9 cellular contexts compared by ENCODE assay signal in genomic region chr16:82660078-82660645, GRCh38. TPM values are rescaled to one million over a fixed set of nuclear protein-coding genes. Genes with fewer than 3 reads are reported as not detected.
DNase-seq lines count a peak whose midpoint lies in the region; ATAC-seq and TF ChIP-seq lines count a peak whose summit lies in the region.
"Had no signal": no experiment of that assay in that cellular context is flagged by ENCODE, and none has a peak within 500 bp of the region (broad histone marks: within the 10 kb centered on the region; RNA-seq: fewer than 3 reads in every experiment).

No MANE protein-coding gene starts in this region.

- no peak overlapping the region for H2BK15ac ChIP-seq in mesendoderm (replicated peaks; ENCODE audit: low read depth)

- H3K4me3 ChIP-seq in CD4-positive, CD25-positive, alpha-beta regulatory T cell (ENCODE audit: low read depth, low read length): peak overlapping the region; percentile 19
- H3K4me3 ChIP-seq in OCI-LY3 (ENCODE audit: low read length) (no peak overlapping the region), mesendoderm (ENCODE audit: low read length) (no peak overlapping the region)
- H3K4me3 ChIP-seq: gastroesophageal sphincter had no signal

- H3K79me2 ChIP-seq in OCI-LY3 (ENCODE audit: low read length): no peaks in the 10 kb centered on the region
- H3K79me2 ChIP-seq in mesendoderm (ENCODE audit: control insufficient read depth, insufficient read depth, low read length): no peaks in the 10 kb centered on the region

- H3K79me1 ChIP-seq in mesendoderm (ENCODE audit: low read length): no peaks in the 10 kb centered on the region

- H4K20me1 ChIP-seq in OCI-LY3 (ENCODE audit: insufficient read depth, low read length): no peaks in the 10 kb centered on the region

- peak overlapping the region in 2 of 3 donors; percentile 22 to 43 for H3K27ac Mint-ChIP-seq in CD4-positive, CD25-positive, alpha-beta regulatory T cell
- H3K27ac Mint-ChIP-seq in activated naive CD8-positive, alpha-beta T cell treated with anti-CD3 and anti-CD28 coated beads for 36 hours: no peak overlapping the region

- no peak overlapping the region for H2BK120ac ChIP-seq in mesendoderm (ENCODE audit: low read depth, low read length)

- H3K27me3 Mint-ChIP-seq in CD4-positive, CD25-positive, alpha-beta regulatory T cell: peaks cover 9% of the 10 kb centered on the region
- H3K27me3 Mint-ChIP-seq in activated naive CD8-positive, alpha-beta T cell treated with anti-CD3 and anti-CD28 coated beads for 36 hours: no peaks in the 10 kb centered on the region

- peak overlapping the region; percentile 25; the same call in 1 of the 2 replicates for H3K4me2 ChIP-seq in OCI-LY3 (ENCODE audit: low read length)
- no peak overlapping the region for H3K4me2 ChIP-seq in mesendoderm (ENCODE audit: low read length)

- no peak overlapping the region for H3K4ac ChIP-seq in mesendoderm (ENCODE audit: low read depth, low read length)

- no peak overlapping the region for H2AFZ ChIP-seq in OCI-LY3 (ENCODE audit: low read depth, low read length)

- no peak for ATAC-seq in CD4-positive, CD25-positive, alpha-beta regulatory T cell (ENCODE audit: low read depth in 2 of 2)
- no peak for ATAC-seq in left lobe of liver
- ATAC-seq in HG03520 (IDR thresholded peaks at IDR 0.05; ENCODE audit: unreplicated experiment): no peak
- ATAC-seq: gastroesophageal sphincter had no signal

- peak overlapping the region in 2 of 4 donors; percentile 51 to 72 for H3K4me3 Mint-ChIP-seq in CD4-positive, CD25-positive, alpha-beta regulatory T cell
- H3K4me3 Mint-ChIP-seq in activated naive CD8-positive, alpha-beta T cell treated with anti-CD3 and anti-CD28 coated beads for 36 hours: peak overlapping the region; percentile 1

- peaks cover 2% of the 10 kb centered on the region for H3K27me3 ChIP-seq in CD4-positive, CD25-positive, alpha-beta regulatory T cell (ENCODE audit: control insufficient read depth, insufficient read depth, low read length)
- peaks cover 24% of the 10 kb centered on the region for H3K27me3 ChIP-seq in OCI-LY3 (ENCODE audit: low read depth, low read length)
- no peaks in the 10 kb centered on the region for H3K27me3 ChIP-seq in mesendoderm (ENCODE audit: insufficient read depth, low read length, poor library complexity)

- H3K9me3 ChIP-seq in CD4-positive, CD25-positive, alpha-beta regulatory T cell (ENCODE audit: control insufficient read depth in 2 of 2, low read length in 2 of 2): no peaks in the 10 kb centered on the region
- H3K9me3 ChIP-seq in OCI-LY3 (ENCODE audit: insufficient read depth, low read length): no peaks in the 10 kb centered on the region

- no peak overlapping the region for H3K56ac ChIP-seq in mesendoderm (ENCODE audit: low read length)

- no peak for TF ChIP-seq CTCF in OCI-LY3 (IDR thresholded peaks at IDR 0.05; ENCODE audit: low read depth, low read length)

- H3K36me3 ChIP-seq in CD4-positive, CD25-positive, alpha-beta regulatory T cell (ENCODE audit: control insufficient read depth, insufficient read depth, low read length): no peaks in the 10 kb centered on the region
- H3K36me3 ChIP-seq in OCI-LY3 (replicated peaks; ENCODE audit: low read depth, low read length) (no peaks in the 10 kb centered on the region), mesendoderm (ENCODE audit: control insufficient read depth, insufficient read depth, low read length) (no peaks in the 10 kb centered on the region)
- H3K36me3 ChIP-seq: gastroesophageal sphincter had no signal

- no peak overlapping the region for H4K5ac ChIP-seq in mesendoderm (ENCODE audit: low read length)

- H3K36me3 Mint-ChIP-seq in CD4-positive, CD25-positive, alpha-beta regulatory T cell: no peaks in the 10 kb centered on the region
- no peaks in the 10 kb centered on the region for H3K36me3 Mint-ChIP-seq in activated naive CD8-positive, alpha-beta T cell treated with anti-CD3 and anti-CD28 coated beads for 36 hours

- no peak overlapping the region for H2AK5ac ChIP-seq in mesendoderm (ENCODE audit: low read length)

- H3K4me1 ChIP-seq in CD4-positive, CD25-positive, alpha-beta regulatory T cell (ENCODE audit: control insufficient read depth, insufficient read depth, low read length, poor library complexity, severe bottlenecking): peaks cover 37% of the 10 kb centered on the region
- peaks cover 21% of the 10 kb centered on the region for H3K4me1 ChIP-seq in OCI-LY3 (ENCODE audit: low read length)
- peaks cover 5% of the 10 kb centered on the region for H3K4me1 ChIP-seq in mesendoderm (ENCODE audit: control insufficient read depth, low read depth, low read length)
- H3K4me1 ChIP-seq: gastroesophageal sphincter had no signal

- H2BK5ac ChIP-seq in mesendoderm (ENCODE audit: low read length): no peak overlapping the region

- H3K18ac ChIP-seq in mesendoderm (ENCODE audit: low read length): peak overlapping the region; percentile 20

- no CpG with 5 or more reads among the region's 8 CpGs for WGBS in mesendoderm (ENCODE audit: extremely low coverage, insufficient coverage, low lambda C conversion rate)

- no peak overlapping the region for H3K23ac ChIP-seq in mesendoderm (ENCODE audit: low read length)

- peaks cover 4 to 50% (median 38%) of the 10 kb centered on the region in 4 donors for H3K4me1 Mint-ChIP-seq in CD4-positive, CD25-positive, alpha-beta regulatory T cell
- H3K4me1 Mint-ChIP-seq in activated naive CD8-positive, alpha-beta T cell treated with anti-CD3 and anti-CD28 coated beads for 36 hours: peaks cover 14% of the 10 kb centered on the region

- H3K9me3 Mint-ChIP-seq in CD4-positive, CD25-positive, alpha-beta regulatory T cell: peaks cover 0 to 1% (median 0%) of the 10 kb centered on the region in 7 donors
- no peaks in the 10 kb centered on the region for H3K9me3 Mint-ChIP-seq in activated naive CD8-positive, alpha-beta T cell treated with anti-CD3 and anti-CD28 coated beads for 36 hours

- no peak overlapping the region for H3K9ac ChIP-seq in OCI-LY3 (ENCODE audit: low read length)
- H3K9ac ChIP-seq in mesendoderm (ENCODE audit: low read length): no peak overlapping the region

- H4K8ac ChIP-seq in mesendoderm (ENCODE audit: low read depth, low read length): no peak overlapping the region

- no peak for DNase-seq in CD4-positive, CD25-positive, alpha-beta regulatory T cell
- DNase-seq in activated naive CD8-positive, alpha-beta T cell treated with anti-CD3 and anti-CD28 coated beads for 36 hours: peak; percentile 22
- DNase-seq in mesendoderm (no peak), left lobe of liver (ENCODE audit: low spot score) (no peak), NCI-H146 treated with DMSO at 0.1 percent for 48 hours (lab: John Stamatoyannopoulos, UW; ENCODE audit: unreplicated experiment) (no peak), NCI-H510A treated with DMSO at 0.1 percent for 48 hours (lab: John Stamatoyannopoulos, UW) (no peak)

- H3K27ac ChIP-seq in CD4-positive, CD25-positive, alpha-beta regulatory T cell (ENCODE audit: insufficient read depth, low read length, poor library complexity, severe bottlenecking): no peak overlapping the region
- H3K27ac ChIP-seq in OCI-LY3 (ENCODE audit: low read length): no peak overlapping the region
- no peak overlapping the region for H3K27ac ChIP-seq in mesendoderm (ENCODE audit: low read depth, low read length)
- H3K27ac ChIP-seq: gastroesophageal sphincter had no signal

RNA-seq across cellular contexts. Expression of gene CDH13, which starts 33.4 kb away (rescaled TPM):
- total RNA-seq in CD4-positive, CD25-positive, alpha-beta regulatory T cell: not detected
- polyA plus RNA-seq in CD4-positive, CD25-positive, alpha-beta regulatory T cell: not detected
- total RNA-seq in activated naive CD8-positive, alpha-beta T cell treated with anti-CD3 and anti-CD28 coated beads for 36 hours: not detected
- polyA plus RNA-seq in mesendoderm (2013, experiment 1 of 2): 0.44 TPM
- polyA plus RNA-seq in mesendoderm (2013, experiment 2 of 2): 0.84 TPM
- total RNA-seq in left lobe of liver: 0.18 TPM
